In the genomic region with DNA sequence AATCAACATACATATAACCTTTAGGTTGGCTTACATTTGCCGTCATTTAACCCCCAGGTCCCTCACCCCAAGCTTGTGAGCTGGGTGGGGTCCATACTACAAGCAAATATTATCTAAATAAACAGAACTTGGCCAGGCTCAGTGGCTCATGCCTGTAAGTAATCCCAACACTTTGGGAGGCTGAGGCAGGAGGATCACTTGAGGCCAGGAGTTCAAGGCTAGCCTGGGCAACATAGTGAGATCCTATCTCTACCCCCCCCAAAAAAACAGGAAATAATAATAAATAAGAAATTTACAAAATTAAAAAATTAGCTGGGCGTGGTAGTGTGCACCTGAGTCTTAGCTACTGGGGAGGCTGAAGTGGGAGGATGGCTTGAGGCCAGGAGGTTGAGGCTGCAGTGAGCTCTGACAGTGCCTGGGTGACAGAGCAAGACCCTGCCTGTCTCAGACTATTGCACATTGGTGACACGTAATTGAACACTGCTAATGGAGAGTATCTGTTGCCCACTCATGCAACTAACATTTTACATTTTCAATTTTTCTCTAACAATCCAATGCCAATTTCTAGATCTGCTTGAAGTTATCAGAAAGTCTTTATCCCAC, we compare ENCODE assay signal across 11 cellular contexts. TPM values are rescaled to one million over a fixed set of nuclear protein-coding genes. Genes with fewer than 3 reads are reported as not detected.
DNase-seq lines count a peak whose midpoint lies in the region; ATAC-seq and TF ChIP-seq lines count a peak whose summit lies in the region.
"Had no signal": no experiment of that assay in that cellular context is flagged by ENCODE, and none has a peak within 500 bp of the region (broad histone marks: within the 10 kb centered on the region; RNA-seq: fewer than 3 reads in every experiment).

No MANE protein-coding gene starts in this region.

- H3K9me3 Mint-ChIP-seq in activated T-helper 17 cell treated with anti-CD3 and anti-CD28 coated beads, Interleukin-2, amount 50 U/mL, for 72 hours = no peaks in the 10 kb centered on the region
- H3K9me3 Mint-ChIP-seq in naive B cell = no peaks in the 10 kb centered on the region
- H3K9me3 Mint-ChIP-seq: nephron had no signal

- ATAC-seq in right cardiac atrium (no peak), naive B cell (ENCODE audit: low read depth in 2 of 2) (no peak)
- ATAC-seq in activated T-helper 17 cell treated with anti-CD3 and anti-CD28 coated beads, Interleukin-2, amount 50 U/mL, for 72 hours (replicated peaks) = no peak

- no peak for DNase-seq in cardiac muscle cell (ENCODE audit: low read depth in 1 of 2, low spot score in 1 of 2)
- no peak for DNase-seq in right cardiac atrium
- no peak for DNase-seq in naive B cell
- DNase-seq in Kasumi-1 (lab: John Stamatoyannopoulos, UW) = no peak
- no peak for DNase-seq in hepatic stellate cell (ENCODE audit: low spot score)
- no peak for DNase-seq in NCI-H526 treated with DMSO at 0.1 percent for 48 hours (lab: John Stamatoyannopoulos, UW)
- DNase-seq in DMS53 (lab: John Stamatoyannopoulos, UW) = no peak
- DNase-seq: SK-N-SH had no signal

- H3K4me1 ChIP-seq in cardiac muscle cell (ENCODE audit: low read depth) = peaks cover 5% of the 10 kb centered on the region
- peaks cover 5% of the 10 kb centered on the region for H3K4me1 ChIP-seq in right cardiac atrium (ENCODE audit: control insufficient read depth, insufficient read depth, low read length)

- H3K27ac ChIP-seq in cardiac muscle cell (peak overlapping the region; percentile 48), right cardiac atrium (ENCODE audit: low read length) (no peak overlapping the region)
- H3K27ac ChIP-seq: BLaER1 had no signal

- intact Hi-C loops in right cardiac atrium (cut with DNase I) = no loop called here

- peak overlapping the region; percentile 91 for H3K4me3 Mint-ChIP-seq in activated T-helper 17 cell treated with anti-CD3 and anti-CD28 coated beads, Interleukin-2, amount 50 U/mL, for 72 hours
- peak overlapping the region in 6 of 8 donors; percentile 41 to 86 (median 82) for H3K4me3 Mint-ChIP-seq in naive B cell
- H3K4me3 Mint-ChIP-seq: nephron had no signal

- H3K27me3 ChIP-seq in cardiac muscle cell = no peaks in the 10 kb centered on the region
- H3K27me3 ChIP-seq in right cardiac atrium (ENCODE audit: control insufficient read depth, insufficient read depth) = no peaks in the 10 kb centered on the region
- H3K27me3 ChIP-seq: BLaER1 had no signal

- H3K27ac Mint-ChIP-seq in activated T-helper 17 cell treated with anti-CD3 and anti-CD28 coated beads, Interleukin-2, amount 50 U/mL, for 72 hours = peak overlapping the region; percentile 96
- H3K27ac Mint-ChIP-seq in naive B cell = peak overlapping the region; percentile 95 to 100 (median 98)

- 98% methylated on average over 3 of the region's 3 CpGs for WGBS in right cardiac atrium

- no peaks in the 10 kb centered on the region for H3K36me3 ChIP-seq in cardiac muscle cell
- H3K36me3 ChIP-seq: BLaER1 had no signal

- H3K9me3 ChIP-seq in cardiac muscle cell (ENCODE audit: low read depth) (no peaks in the 10 kb centered on the region), right cardiac atrium (ENCODE audit: control insufficient read depth, low read length) (no peaks in the 10 kb centered on the region)
- H3K9me3 ChIP-seq: BLaER1, SK-N-SH had no signal

- H3K4me3 ChIP-seq in cardiac muscle cell (no peak overlapping the region), right cardiac atrium (ENCODE audit: low read length) (no peak overlapping the region)
- H3K4me3 ChIP-seq: BLaER1 had no signal

- no peak for TF ChIP-seq CTCF in cardiac muscle cell (IDR thresholded peaks at IDR 0.05; ENCODE audit: low read depth, low read length)

- H3K27me3 Mint-ChIP-seq in activated T-helper 17 cell treated with anti-CD3 and anti-CD28 coated beads, Interleukin-2, amount 50 U/mL, for 72 hours = no peaks in the 10 kb centered on the region
- no peaks in the 10 kb centered on the region for H3K27me3 Mint-ChIP-seq in naive B cell

- H3K36me3 Mint-ChIP-seq in activated T-helper 17 cell treated with anti-CD3 and anti-CD28 coated beads, Interleukin-2, amount 50 U/mL, for 72 hours (ENCODE audit: low read depth) = peaks cover 100% of the 10 kb centered on the region
- peaks cover 0 to 4% of the 10 kb centered on the region in 2 donors for H3K36me3 Mint-ChIP-seq in naive B cell

- H3K4me1 Mint-ChIP-seq in activated T-helper 17 cell treated with anti-CD3 and anti-CD28 coated beads, Interleukin-2, amount 50 U/mL, for 72 hours = peaks cover 66% of the 10 kb centered on the region
- H3K4me1 Mint-ChIP-seq in naive B cell = peaks cover 56 to 98% (median 82%) of the 10 kb centered on the region in 3 donors

RNA-seq across cellular contexts. Expression of gene FNBP1, which starts 18.9 kb away (rescaled TPM):
- total RNA-seq in cardiac muscle cell = 24.2 and 37.9 TPM in 2 replicates
- polyA plus RNA-seq in cardiac muscle cell = 20.5 and 23.6 TPM in 2 replicates
- total RNA-seq in right cardiac atrium = 10 to 100 TPM; 26.2 to 27.5 (median 26.6) TPM
- polyA plus RNA-seq in right cardiac atrium = 10.8 TPM
- total RNA-seq in activated T-helper 17 cell treated with anti-CD3 and anti-CD28 coated beads, Interleukin-2, amount 50 U/mL, for 72 hours = 100 to 1,000 TPM; 173 to 492 TPM
- 100 to 1,000 TPM; 103 to 178 (median 154) TPM for polyA plus RNA-seq in naive B cell (ENCODE audit: low read depth in 6 of 6)

RNA-seq across cellular contexts. Expression of gene GPR107, which starts 29.6 kb away (rescaled TPM):
- total RNA-seq in cardiac muscle cell (19.7 and 23.9 TPM in 2 replicates), right cardiac atrium (10 to 100 TPM; 23.2 to 29.5 (median 24.0) TPM)
- polyA plus RNA-seq in cardiac muscle cell (12.3 and 15.0 TPM in 2 replicates), right cardiac atrium (13.1 TPM), naive B cell (ENCODE audit: low read depth in 6 of 6) (1 to 10 TPM in 5 of 6 donors, under 1 TPM in 1; 0.27 to 4.4 (median 3.4) TPM)
- total RNA-seq in activated T-helper 17 cell treated with anti-CD3 and anti-CD28 coated beads, Interleukin-2, amount 50 U/mL, for 72 hours = 10 to 100 TPM; 28.1 to 32.6 TPM
